2 cellular contexts compared by ENCODE assay signal in genomic region chr3:188468196-188468595, GRCh38.
TF ChIP-seq lines count a peak whose summit lies in the region.

No MANE protein-coding gene starts in this region.

TF ChIP-seq in liver, 16 proteins besides CTCF, POLR2A, EP300 and RAD21 (continued from another document):
- TF ChIP-seq REST (IDR thresholded peaks at IDR 0.05) (no peak), FOXA1 (IDR thresholded peaks at IDR 0.05) (no peak), RXRA (IDR thresholded peaks at IDR 0.05) (no peak), TAF1 (conservative IDR thresholded peaks at IDR 0.05) (no peak), EGR1 (IDR thresholded peaks at IDR 0.05; ENCODE audit: low read depth in 2 of 2) (no peak), SP1 (IDR thresholded peaks at IDR 0.05) (no peak), NR2F2 (IDR thresholded peaks at IDR 0.05) (no peak), JUND (IDR thresholded peaks at IDR 0.05) (no peak), HNF4G (IDR thresholded peaks at IDR 0.05) (no peak), GABPA (IDR thresholded peaks at IDR 0.05 in 1 of 2, conservative IDR thresholded peaks at IDR 0.05 in 1 of 2) (no peak), HNF4A (conservative IDR thresholded peaks at IDR 0.05) (no peak), YY1 (IDR thresholded peaks at IDR 0.05) (no peak), MAX (IDR thresholded peaks at IDR 0.05) (no peak)

TF ChIP-seq in HepG2, 621 proteins besides CTCF, POLR2A, EP300 and RAD21 (continued from another document):
- TF ChIP-seq ZNF615 (CRISPR knock-in tag; IDR thresholded peaks at IDR 0.05; ENCODE audit: borderline replicate concordance) (no peak), NFYC (CRISPR knock-in tag; IDR thresholded peaks at IDR 0.05) (no peak), RBM22 (optimal IDR thresholded peaks at IDR 0.05; ENCODE audit: low read length) (no peak), ZNF282 (IDR thresholded peaks at IDR 0.05; ENCODE audit: partially characterized antibody) (no peak), RFX1 (IDR thresholded peaks at IDR 0.05) (no peak), ZBTB14 (CRISPR knock-in tag; IDR thresholded peaks at IDR 0.05) (no peak), FOXO4 (CRISPR knock-in tag; conservative IDR thresholded peaks at IDR 0.05) (no peak), ZNF687 (CRISPR knock-in tag; IDR thresholded peaks at IDR 0.05) (no peak), ZBTB3 (CRISPR knock-in tag; IDR thresholded peaks at IDR 0.05; ENCODE audit: borderline replicate concordance, low read depth) (no peak), ZNF407 (CRISPR knock-in tag; IDR thresholded peaks at IDR 0.05; ENCODE audit: not compliant biosample characterization) (no peak), HOXA7 (CRISPR knock-in tag; IDR thresholded peaks at IDR 0.05) (no peak), ZNF672 (CRISPR knock-in tag; IDR thresholded peaks at IDR 0.05) (no peak), MEIS1 (CRISPR knock-in tag; IDR thresholded peaks at IDR 0.05; ENCODE audit: borderline replicate concordance) (no peak)
